In the genomic region with DNA sequence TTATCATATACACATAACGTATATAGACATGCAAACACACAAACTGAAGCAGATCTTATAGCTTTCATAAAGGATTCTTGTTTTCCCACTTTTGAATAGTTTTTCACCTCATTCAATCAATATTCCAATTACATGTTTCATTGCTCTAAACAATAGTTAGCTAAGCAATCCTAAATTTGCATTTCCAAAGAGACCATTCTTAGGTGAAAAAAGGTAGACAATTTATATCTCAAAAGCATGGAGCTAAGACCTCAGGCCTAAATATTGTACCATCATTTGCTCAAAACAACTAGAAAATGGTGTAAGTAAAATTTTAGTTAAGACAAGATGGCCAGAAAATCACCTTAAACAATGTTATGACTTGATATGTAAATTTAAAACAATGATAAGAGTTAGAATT, we compare ENCODE assay signal across 8 cellular contexts.
"Had no signal": no experiment of that assay in that cellular context is flagged by ENCODE, and none has a peak within 500 bp of the region (broad histone marks: within the 10 kb centered on the region; RNA-seq: fewer than 3 reads in every experiment).

No MANE protein-coding gene starts in this region.

- ATAC-seq: GM12878 had no signal

- DNase-seq: GDM1, GF-D8 had no signal

- H3K4me3 ChIP-seq: GM12878 had no signal

- FAIRE-seq: G401.6, GM12878, GM12891, GM12892, GM18507, GM19239 had no signal
